In the genomic region with DNA sequence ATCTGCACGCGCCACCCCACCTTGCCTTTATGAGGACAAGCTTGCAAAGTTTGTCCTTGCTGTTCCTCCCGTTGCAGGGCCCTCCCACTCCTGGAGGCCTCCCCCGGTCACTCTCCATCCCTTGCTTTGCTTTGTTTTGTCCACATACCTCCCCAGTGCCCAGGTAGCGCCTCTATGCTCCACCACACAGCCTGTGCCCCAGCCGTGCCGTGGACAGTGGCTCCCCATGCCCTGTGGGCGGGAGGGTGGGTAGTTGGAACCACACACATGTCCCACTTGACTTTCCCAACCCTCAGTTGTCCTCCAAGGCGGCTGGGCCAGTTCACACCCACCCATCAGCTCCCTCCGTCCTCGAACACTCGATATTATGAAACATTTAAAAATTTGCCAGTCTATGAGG, we compare ENCODE assay signal across 22 cellular contexts. TPM values are rescaled to one million over a fixed set of nuclear protein-coding genes. Genes with fewer than 3 reads are reported as not detected.
DNase-seq lines count a peak whose midpoint lies in the region; ATAC-seq and TF ChIP-seq lines count a peak whose summit lies in the region.
"Had no signal": no experiment of that assay in that cellular context is flagged by ENCODE, and none has a peak within 500 bp of the region (broad histone marks: within the 10 kb centered on the region; RNA-seq: fewer than 3 reads in every experiment).

No MANE protein-coding gene starts in this region.

- no peak for TF ChIP-seq CTCF in endodermal cell (conservative IDR thresholded peaks at IDR 0.05)
- no peak for TF ChIP-seq CTCF in neural progenitor cell (IDR thresholded peaks at IDR 0.05)

- CTCF ChIA-PET in activated naive CD4-positive, alpha-beta T cell treated with anti-CD3 and anti-CD28 coated beads for 36 hours (lab: Charles Lee): interaction anchor here (0.7 to 2.4 kb wide), 7 partner anchors 12 to 174 kb away, joined by 3 to 15 read pairs (median 6); no protein-coding TSS in a partner anchor

- no peak overlapping the region for H3K4me3 Mint-ChIP-seq in stimulated activated naive CD8-positive, alpha-beta T cell treated with anti-CD3 and anti-CD28 coated beads, Interleukin-15, amount 100 ng/mL, for 72 hours
- no peak overlapping the region for H3K4me3 Mint-ChIP-seq in endodermal cell
- peak overlapping the region; percentile 52 for H3K4me3 Mint-ChIP-seq in neural progenitor cell
- no peak overlapping the region for H3K4me3 Mint-ChIP-seq in T-helper 2 cell treated with Interferon-gamma antibody and Interleukin-4, amounts not matched to agents 5 μg/mL and 100 μg/mL, for 36 hours
- H3K4me3 Mint-ChIP-seq in activated naive CD4-positive, alpha-beta T cell treated with anti-CD3 and anti-CD28 coated beads for 36 hours: no peak overlapping the region
- H3K4me3 Mint-ChIP-seq: T-helper 1 cell treated with Interleukin-12 subunit alpha and Interleukin-12 subunit beta and Interleukin-4 antibody, amounts not matched to agents 30 μg/mL and 1 μg/mL, for 36 hours had no signal

- H3K36me3 ChIP-seq in endodermal cell (ENCODE audit: control insufficient read depth, insufficient read depth, low read length): peaks cover 64% of the 10 kb centered on the region
- H3K36me3 ChIP-seq in neural progenitor cell: no peaks in the 10 kb centered on the region

- no peak overlapping the region for H3K9ac ChIP-seq in endodermal cell (ENCODE audit: extremely low read depth, low read length, poor library complexity, severe bottlenecking)
- no peak overlapping the region for H3K9ac ChIP-seq in neural progenitor cell

- H3K27me3 Mint-ChIP-seq in stimulated activated naive CD8-positive, alpha-beta T cell treated with anti-CD3 and anti-CD28 coated beads, Interleukin-15, amount 100 ng/mL, for 72 hours: no peaks in the 10 kb centered on the region
- H3K27me3 Mint-ChIP-seq in endodermal cell (ENCODE audit: insufficient read depth) (no peaks in the 10 kb centered on the region), neural progenitor cell (ENCODE audit: insufficient read depth, low read depth) (no peaks in the 10 kb centered on the region)
- H3K27me3 Mint-ChIP-seq in T-helper 2 cell treated with Interferon-gamma antibody and Interleukin-4, amounts not matched to agents 5 μg/mL and 100 μg/mL, for 36 hours (ENCODE audit: low read depth): no peaks in the 10 kb centered on the region
- no peaks in the 10 kb centered on the region for H3K27me3 Mint-ChIP-seq in activated naive CD4-positive, alpha-beta T cell treated with anti-CD3 and anti-CD28 coated beads for 36 hours (ENCODE audit: low read depth)
- H3K27me3 Mint-ChIP-seq: progenitor cell of endocrine pancreas had no signal

- peak overlapping the region; percentile 2 to 80 for H3K27ac Mint-ChIP-seq in stimulated activated naive CD8-positive, alpha-beta T cell treated with anti-CD3 and anti-CD28 coated beads, Interleukin-15, amount 100 ng/mL, for 72 hours
- peak overlapping the region; percentile 80 for H3K27ac Mint-ChIP-seq in endodermal cell
- H3K27ac Mint-ChIP-seq in neural progenitor cell: no peak overlapping the region
- H3K27ac Mint-ChIP-seq in T-helper 2 cell treated with Interferon-gamma antibody and Interleukin-4, amounts not matched to agents 5 μg/mL and 100 μg/mL, for 36 hours: no peak overlapping the region
- H3K27ac Mint-ChIP-seq in activated naive CD4-positive, alpha-beta T cell treated with anti-CD3 and anti-CD28 coated beads for 36 hours: no peak overlapping the region
- H3K27ac Mint-ChIP-seq: progenitor cell of endocrine pancreas had no signal

- no peak overlapping the region for H2AFZ ChIP-seq in neural progenitor cell (replicated peaks)
- H2AFZ ChIP-seq: hepatocyte had no signal

- intact Hi-C loops in activated naive CD4-positive, alpha-beta T cell treated with anti-CD3 and anti-CD28 coated beads for 36 hours (cut with micrococcal nuclease): no loop called here

- H3K9me3 ChIP-seq in endodermal cell (ENCODE audit: control insufficient read depth, low read length) (no peaks in the 10 kb centered on the region), neural progenitor cell (ENCODE audit: low read depth) (no peaks in the 10 kb centered on the region)

- no peak for DNase-seq in stimulated activated naive CD8-positive, alpha-beta T cell treated with anti-CD3 and anti-CD28 coated beads, Interleukin-15, amount 100 ng/mL, for 72 hours
- no peak for DNase-seq in stimulated activated naive CD8-positive, alpha-beta T cell treated with anti-CD3 and anti-CD28 coated beads, Interleukin-15, Interleukin-2, amounts not matched to agents 100 U/mL and 50 U/mL, for 24 hours
- DNase-seq in endodermal cell: no peak
- DNase-seq in neural progenitor cell (ENCODE audit: low spot score): no peak
- DNase-seq in SK-N-DZ (ENCODE audit: low spot score): no peak
- DNase-seq in T-helper 2 cell treated with Interferon-gamma antibody and Interleukin-4, amounts not matched to agents 5 μg/mL and 100 μg/mL, for 36 hours (ENCODE audit: low spot score): no peak
- no peak for DNase-seq in activated naive CD4-positive, alpha-beta T cell treated with anti-CD3 and anti-CD28 coated beads for 36 hours
- DNase-seq: activated CD4-positive, alpha-beta T cell treated with anti-CD3 and anti-CD28 coated beads for 48 hours; effector CD8-positive, alpha-beta T cell; foreskin keratinocyte; HCEC 1CT; NCI-H1048; NCI-H187; stimulated activated CD4-positive, alpha-beta T cell treated with anti-CD3 and anti-CD28 coated beads, Interleukin-2, amount 100 ng/mL, for 24 hours; substantia nigra had no signal

- H3K36me3 Mint-ChIP-seq in endodermal cell (ENCODE audit: low read depth) (peaks cover 61% of the 10 kb centered on the region), neural progenitor cell (peaks cover 34% of the 10 kb centered on the region)
- peaks cover 31% of the 10 kb centered on the region for H3K36me3 Mint-ChIP-seq in T-helper 2 cell treated with Interferon-gamma antibody and Interleukin-4, amounts not matched to agents 5 μg/mL and 100 μg/mL, for 36 hours (ENCODE audit: low read depth)
- H3K36me3 Mint-ChIP-seq in activated naive CD4-positive, alpha-beta T cell treated with anti-CD3 and anti-CD28 coated beads for 36 hours (ENCODE audit: low read depth): peaks cover 17% of the 10 kb centered on the region

- no peaks in the 10 kb centered on the region for H3K4me1 ChIP-seq in endodermal cell (ENCODE audit: control insufficient read depth, insufficient read depth, low read length)
- H3K4me1 ChIP-seq in neural progenitor cell: peaks cover 1% of the 10 kb centered on the region

- no peak overlapping the region for H3K4me3 ChIP-seq in endodermal cell (ENCODE audit: low read length)
- no peak overlapping the region for H3K4me3 ChIP-seq in neural progenitor cell
- H3K4me3 ChIP-seq: hepatocyte, skin epidermis had no signal

- ATAC-seq in stimulated activated naive CD8-positive, alpha-beta T cell treated with anti-CD3 and anti-CD28 coated beads, Interleukin-15, amount 100 ng/mL, for 72 hours: no peak
- no peak for ATAC-seq in stimulated activated naive CD8-positive, alpha-beta T cell treated with anti-CD3 and anti-CD28 coated beads, Interleukin-15, Interleukin-2, amounts not matched to agents 100 U/mL and 50 U/mL, for 24 hours
- ATAC-seq: foreskin keratinocyte had no signal

- no peaks in the 10 kb centered on the region for H3F3A ChIP-seq in neural progenitor cell (ENCODE audit: low read depth)

- WGBS in endodermal cell (ENCODE audit: insufficient coverage in 1 of 2, insufficient read length in 1 of 2), 2 experiments: 94 to 95% methylated on average over 7 to 12 of the region's 12 CpGs

- peaks cover 33% of the 10 kb centered on the region for H3K79me2 ChIP-seq in neural progenitor cell (ENCODE audit: low read depth)

- H4K20me1 ChIP-seq in neural progenitor cell (ENCODE audit: low read depth): peaks cover 16% of the 10 kb centered on the region

- no peak overlapping the region for H3K27ac ChIP-seq in endodermal cell (ENCODE audit: low read depth, low read length)
- no peak overlapping the region for H3K27ac ChIP-seq in neural progenitor cell
- H3K27ac ChIP-seq: C4-2B, foreskin keratinocyte, hepatocyte, skin epidermis, VCaP had no signal

- H3K27me3 ChIP-seq in endodermal cell (ENCODE audit: control insufficient read depth, insufficient read depth, low read length, poor library complexity, severe bottlenecking) (no peaks in the 10 kb centered on the region), neural progenitor cell (no peaks in the 10 kb centered on the region)
- H3K27me3 ChIP-seq: foreskin keratinocyte, hepatocyte had no signal

- H3K4me2 ChIP-seq in neural progenitor cell: no peak overlapping the region
- H3K4me2 ChIP-seq: hepatocyte had no signal

- peaks cover 60% of the 10 kb centered on the region for H3K4me1 Mint-ChIP-seq in stimulated activated naive CD8-positive, alpha-beta T cell treated with anti-CD3 and anti-CD28 coated beads, Interleukin-15, amount 100 ng/mL, for 72 hours
- H3K4me1 Mint-ChIP-seq in endodermal cell (no peaks in the 10 kb centered on the region), neural progenitor cell (peaks cover 33% of the 10 kb centered on the region)
- H3K4me1 Mint-ChIP-seq in T-helper 2 cell treated with Interferon-gamma antibody and Interleukin-4, amounts not matched to agents 5 μg/mL and 100 μg/mL, for 36 hours (ENCODE audit: low read depth): peaks cover 21% of the 10 kb centered on the region
- H3K4me1 Mint-ChIP-seq in activated naive CD4-positive, alpha-beta T cell treated with anti-CD3 and anti-CD28 coated beads for 36 hours (ENCODE audit: low read depth): peaks cover 39% of the 10 kb centered on the region

- no peaks in the 10 kb centered on the region for H3K9me3 Mint-ChIP-seq in stimulated activated naive CD8-positive, alpha-beta T cell treated with anti-CD3 and anti-CD28 coated beads, Interleukin-15, amount 100 ng/mL, for 72 hours
- no peaks in the 10 kb centered on the region for H3K9me3 Mint-ChIP-seq in endodermal cell
- peaks cover 8% of the 10 kb centered on the region for H3K9me3 Mint-ChIP-seq in neural progenitor cell
- no peaks in the 10 kb centered on the region for H3K9me3 Mint-ChIP-seq in T-helper 2 cell treated with Interferon-gamma antibody and Interleukin-4, amounts not matched to agents 5 μg/mL and 100 μg/mL, for 36 hours
- H3K9me3 Mint-ChIP-seq in activated naive CD4-positive, alpha-beta T cell treated with anti-CD3 and anti-CD28 coated beads for 36 hours: no peaks in the 10 kb centered on the region
- H3K9me3 Mint-ChIP-seq: activated naive CD4-positive, alpha-beta T cell treated with anti-CD3 and anti-CD28 coated beads, Interleukin-2, amount 50 U/mL, for 72 hours; T-helper 1 cell treated with Interleukin-12 subunit alpha and Interleukin-12 subunit beta and Interleukin-4 antibody, amounts not matched to agents 30 μg/mL and 1 μg/mL, for 36 hours had no signal

RNA-seq across cellular contexts. Expression of gene SLX9, which starts 24.6 kb away (rescaled TPM):
- total RNA-seq in endodermal cell (10 to 100 TPM; 38.0 to 48.9 TPM), neural progenitor cell (ENCODE audit: low replicate concordance) (4.7 and 17.1 TPM in 2 replicates)
- 27.9 TPM for polyA plus RNA-seq in endodermal cell (2013, experiment 1 of 2)
- 24.0 TPM for polyA plus RNA-seq in endodermal cell (2013, experiment 2 of 2)
- 17.1 and 23.9 TPM in 2 replicates for polyA plus RNA-seq in SK-N-DZ (2014; cell fraction: cytosol; rRNA removed)
- polyA plus RNA-seq in SK-N-DZ (2014; cell fraction: nucleus; rRNA removed): 12.7 and 14.2 TPM in 2 replicates
- 10 to 100 TPM; 61.8 to 63.4 TPM for total RNA-seq in activated naive CD4-positive, alpha-beta T cell treated with anti-CD3 and anti-CD28 coated beads for 36 hours

RNA-seq across cellular contexts. Expression of gene ITGB2, which starts 43.7 kb away (rescaled TPM):
- total RNA-seq in endodermal cell (1 to 10 TPM; 1.6 to 2.3 TPM), neural progenitor cell (ENCODE audit: low replicate concordance) (0.09 TPM in 1 of 2 replicates, not detected in the other)
- polyA plus RNA-seq in endodermal cell (2013, experiment 1 of 2): 0.36 TPM
- polyA plus RNA-seq in endodermal cell (2013, experiment 2 of 2): 0.54 TPM
- 0.07 TPM in 1 of 2 replicates, not detected in the other for polyA plus RNA-seq in SK-N-DZ (2014; cell fraction: cytosol; rRNA removed)
- polyA plus RNA-seq in SK-N-DZ (2014; cell fraction: nucleus; rRNA removed): 0.13 TPM in 1 of 2 replicates, not detected in the other
- 100 to 1,000 TPM; 182 to 185 TPM for total RNA-seq in activated naive CD4-positive, alpha-beta T cell treated with anti-CD3 and anti-CD28 coated beads for 36 hours

Comparison
In these comparisons a context has a peak if more than half of its experiments do, and no peak if none do; other contexts are left out.
1. H3K27ac Mint-ChIP-seq: peak in stimulated activated naive CD8-positive, alpha-beta T cell treated with anti-CD3 and anti-CD28 coated beads, Interleukin-15, amount 100 ng/mL, for 72 hours (2 of 2) and endodermal cell (single experiment); none in neural progenitor cell (single experiment), T-helper 2 cell treated with Interferon-gamma antibody and Interleukin-4, amounts not matched to agents 5 μg/mL and 100 μg/mL, for 36 hours (single experiment) and activated naive CD4-positive, alpha-beta T cell treated with anti-CD3 and anti-CD28 coated beads for 36 hours (single experiment).
2. RNA of gene ITGB2, which starts 43.7 kb away (total RNA-seq): 182 to 185 TPM in activated naive CD4-positive, alpha-beta T cell treated with anti-CD3 and anti-CD28 coated beads for 36 hours; 1.6 to 2.3 TPM in endodermal cell and 0.09 TPM in neural progenitor cell; every median in the first group is over 10 times any median in the second.